11 cellular contexts compared by ENCODE assay signal in the genomic region with DNA sequence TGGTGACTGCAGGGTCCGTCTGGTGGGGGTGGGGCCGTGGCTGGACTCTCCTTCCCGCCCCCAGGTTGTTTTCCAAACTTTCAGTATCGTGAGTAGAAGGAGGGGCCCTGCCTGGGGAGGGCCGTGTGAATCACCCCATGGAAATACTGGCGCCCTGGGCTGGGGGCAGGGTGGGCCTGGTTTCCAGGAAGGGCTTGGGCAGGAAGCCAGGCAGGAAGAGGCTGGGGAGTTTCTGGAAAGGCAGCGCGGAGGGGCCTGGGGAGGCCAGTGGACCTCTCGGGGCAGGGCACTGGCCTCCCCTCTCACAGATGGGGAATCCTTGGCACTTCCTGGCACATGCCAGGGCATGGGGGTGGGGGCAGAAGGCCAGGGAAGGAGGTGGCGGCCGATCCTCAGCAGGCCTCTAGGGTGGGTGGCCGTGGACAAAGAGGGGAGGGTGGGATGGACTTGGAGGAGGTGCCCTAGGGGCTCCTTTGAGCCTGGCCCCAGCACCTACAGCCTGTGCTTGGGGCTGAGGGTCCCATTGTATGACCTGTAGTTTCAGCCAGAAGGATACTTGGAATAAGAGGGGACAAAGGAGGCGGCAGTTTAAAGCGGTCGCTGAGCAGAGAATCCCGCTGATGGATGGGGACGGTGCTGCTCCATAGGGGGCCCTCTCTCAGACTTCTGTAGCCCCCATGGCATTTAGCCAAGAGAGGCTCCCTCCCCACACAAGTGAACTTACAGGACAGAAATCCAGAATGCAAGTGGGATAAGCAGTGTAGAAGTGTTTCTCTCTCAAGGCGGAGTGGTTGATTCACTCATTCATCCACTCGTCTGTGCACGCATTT. TPM values are rescaled to one million over a fixed set of nuclear protein-coding genes. Genes with fewer than 3 reads are reported as not detected.
DNase-seq lines count a peak whose midpoint lies in the region; ATAC-seq, FAIRE-seq and TF ChIP-seq lines count a peak whose summit lies in the region.
"Had no signal": no experiment of that assay in that cellular context is flagged by ENCODE, and none has a peak within 500 bp of the region (broad histone marks: within the 10 kb centered on the region; RNA-seq: fewer than 3 reads in every experiment).

No MANE protein-coding gene starts in this region.

- H3K9ac ChIP-seq in subcutaneous abdominal adipose tissue (ENCODE audit: low read length in 5 of 5): no peak overlapping the region

- DNase-seq in HTR-8/SVneo (ENCODE audit: insufficient read length, low spot score): peak; percentile 87
- DNase-seq in chondrocyte (ENCODE audit: low spot score): no peak
- peak; percentile 71 for DNase-seq in left kidney (ENCODE audit: low read depth, low spot score)
- DNase-seq in NCI-H146 treated with DMSO at 0.1 percent for 48 hours (lab: John Stamatoyannopoulos, UW; ENCODE audit: unreplicated experiment): no peak
- no peak for DNase-seq in NCI-H1417 treated with DMSO at 0.1 percent for 48 hours (lab: John Stamatoyannopoulos, UW)
- DNase-seq in NCI-H345 treated with DMSO at 0.1 percent for 48 hours (lab: John Stamatoyannopoulos, UW; ENCODE audit: unreplicated experiment): no peak
- DNase-seq: foreskin melanocyte, NCI-H69 had no signal

- no peaks in the 10 kb centered on the region for H3K36me3 Mint-ChIP-seq in chondrocyte (ENCODE audit: low read depth)

- H3K36me3 ChIP-seq in subcutaneous abdominal adipose tissue (ENCODE audit: control insufficient read depth in 5 of 5, insufficient read depth in 5 of 5, low read length in 5 of 5): no peaks in the 10 kb centered on the region

- peaks cover 3 to 18% (median 8%) of the 10 kb centered on the region in 5 donors for H3K27me3 ChIP-seq in subcutaneous abdominal adipose tissue (ENCODE audit: control insufficient read depth in 5 of 5, insufficient read depth in 4 of 5, low read length in 5 of 5)

- H3K4me1 ChIP-seq in subcutaneous abdominal adipose tissue (ENCODE audit: control insufficient read depth in 5 of 5, insufficient read depth in 5 of 5, low read length in 5 of 5): peaks cover 0 to 39% (median 9%) of the 10 kb centered on the region in 5 donors

- H3K4me3 ChIP-seq in subcutaneous abdominal adipose tissue (ENCODE audit: low read depth in 1 of 5, low read length in 5 of 5): no peak overlapping the region

- no peaks in the 10 kb centered on the region for H3K27me3 Mint-ChIP-seq in chondrocyte (ENCODE audit: low read depth)

- ATAC-seq in GM21381 (IDR thresholded peaks at IDR 0.05; ENCODE audit: unreplicated experiment): no peak

- FAIRE-seq in HTR-8/SVneo (lab: Jason Lieb, UNC): no peak
- FAIRE-seq: GM12892 had no signal

- TF ChIP-seq CTCF in chondrocyte (IDR thresholded peaks at IDR 0.05): no peak

- no peaks in the 10 kb centered on the region for H3K9me3 ChIP-seq in subcutaneous abdominal adipose tissue (ENCODE audit: control insufficient read depth in 5 of 5, low read length in 5 of 5)

- H3K4me1 Mint-ChIP-seq in chondrocyte (ENCODE audit: low read depth): peaks cover 47% of the 10 kb centered on the region

- no peaks in the 10 kb centered on the region for H3K9me3 Mint-ChIP-seq in chondrocyte (ENCODE audit: low read depth)

- H3K4me3 Mint-ChIP-seq in chondrocyte (ENCODE audit: unreplicated experiment): peak overlapping the region; percentile 61

- H3K27ac Mint-ChIP-seq in chondrocyte (ENCODE audit: unreplicated experiment): peak overlapping the region; percentile 93

- H3K27ac ChIP-seq in subcutaneous abdominal adipose tissue (ENCODE audit: low read depth, low read length): peak overlapping the region; percentile 33

RNA-seq across cellular contexts. Expression of a gene that starts 56.5 kb away (rescaled TPM):
- total RNA-seq in chondrocyte: 0.10 to 0.44 TPM in 2 of 3 replicates, not detected in the other

Comparison
In these comparisons a context has a peak if more than half of its experiments do, and no peak if none do; other contexts are left out.
1. DNase-seq: peak in HTR-8/SVneo (single experiment) and left kidney (single experiment); none in chondrocyte (single experiment), NCI-H146 treated with DMSO at 0.1 percent for 48 hours (single experiment), NCI-H1417 treated with DMSO at 0.1 percent for 48 hours (single experiment) and NCI-H345 treated with DMSO at 0.1 percent for 48 hours (single experiment).